16 cellular contexts compared by ENCODE assay signal in genomic region chr2:234679151-234679765, GRCh38.
A peak's percentile ranks its signal among the peaks of the same experiment; 100 is the strongest.
DNase-seq lines count a peak whose midpoint lies in the region; ATAC-seq, FAIRE-seq and TF ChIP-seq lines count a peak whose summit lies in the region.
"Had no signal": no experiment of that assay in that cellular context is flagged by ENCODE, and none has a peak within 500 bp of the region (broad histone marks: within the 10 kb centered on the region; RNA-seq: fewer than 3 reads in every experiment).

No MANE protein-coding gene starts in this region.

- whole genome bisulfite sequencing in stomach, 5 donors = 82 to 91% (median 86%) methylated on average over 12 to 13 of the region's 13 CpGs

- TF ChIP-seq EP300 in stomach (IDR thresholded peaks at IDR 0.05) = no peak

- H3K27me3 ChIP-seq in brain microvascular endothelial cell (replicated peaks) = no peaks in the 10 kb centered on the region
- H3K27me3 ChIP-seq in left lung = no peaks in the 10 kb centered on the region
- H3K27me3 ChIP-seq in stomach = no peaks in the 10 kb centered on the region
- H3K27me3 ChIP-seq: body of pancreas had no signal

- H3K4me1 ChIP-seq in left lung (no peaks in the 10 kb centered on the region), stomach (peaks cover 15 to 40% (median 24%) of the 10 kb centered on the region in 4 donors)

- H3K9me3 ChIP-seq in left lung (no peaks in the 10 kb centered on the region), stomach (no peaks in the 10 kb centered on the region)
- H3K9me3 ChIP-seq: body of pancreas had no signal

- H3K4me3 ChIP-seq in HFF-Myc (replicated peaks; ENCODE audit: low read depth, low read length) = peak overlapping the region; percentile 20
- H3K4me3 ChIP-seq in brain microvascular endothelial cell (ENCODE audit: low read depth, low read length) = no peak overlapping the region
- H3K4me3 ChIP-seq in left lung = no peak overlapping the region
- no peak overlapping the region for H3K4me3 ChIP-seq in stomach
- H3K4me3 ChIP-seq: body of pancreas had no signal

- no peaks in the 10 kb centered on the region for H3K36me3 ChIP-seq in brain microvascular endothelial cell (replicated peaks)
- no peaks in the 10 kb centered on the region for H3K36me3 ChIP-seq in left lung
- no peaks in the 10 kb centered on the region for H3K36me3 ChIP-seq in stomach

- intact Hi-C loops in left lung (cut with DNase I) = no loop called here
- intact Hi-C loops in stomach (cut with DNase I; ENCODE audit: low total_unique reads) = loop anchor here (10.0 kb wide), 1 partner anchor 134 kb away; no protein-coding TSS in a partner anchor

- TF ChIP-seq POLR2A in stomach (IDR thresholded peaks at IDR 0.05) (no peak), GM12891 (IDR thresholded peaks at IDR 0.05; ENCODE audit: low read depth, low read length) (no peak)

- H3K27ac ChIP-seq in brain microvascular endothelial cell = peak overlapping the region; percentile 67
- H3K27ac ChIP-seq in left lung = peak overlapping the region; percentile 33 to 61
- H3K27ac ChIP-seq in stomach = peak overlapping the region in 4 of 5 donors; percentile 13 to 67 (median 44)
- H3K27ac ChIP-seq: HL-60 had no signal

- TF ChIP-seq CTCF in HFF-Myc (IDR thresholded peaks at IDR 0.05; ENCODE audit: low read depth, low read length, missing control alignments) = no peak
- TF ChIP-seq CTCF in brain microvascular endothelial cell (IDR thresholded peaks at IDR 0.05; ENCODE audit: low read depth, low read length, missing control alignments) = no peak
- no peak for TF ChIP-seq CTCF in left lung (IDR thresholded peaks at IDR 0.05)
- no peak for TF ChIP-seq CTCF in stomach (IDR thresholded peaks at IDR 0.05)

- ATAC-seq in left lung (peak; percentile 31), HG03196 (IDR thresholded peaks at IDR 0.05; ENCODE audit: unreplicated experiment) (no peak)
- ATAC-seq: activated T-helper 17 cell treated with anti-CD3 and anti-CD28 coated beads, Interleukin-2, amount 50 U/mL, for 72 hours had no signal

- in situ Hi-C loops in brain microvascular endothelial cell (cut with HindIII; ENCODE audit: low pct_ligation_motif_present, low sequenced_read_pairs) = no loop called here

- no peak for DNase-seq in HFF-Myc (ENCODE audit: extremely low read depth, low read depth)
- DNase-seq in brain microvascular endothelial cell = no peak
- no peak for DNase-seq in left lung
- no peak for DNase-seq in stomach
- no peak for DNase-seq in GM12891 (ENCODE audit: insufficient read length, low spot score)
- DNase-seq in stimulated activated CD4-positive, alpha-beta T cell treated with anti-CD3 and anti-CD28 coated beads, Interleukin-4, amount 100 ng/mL, for 24 hours = no peak
- DNase-seq in NCI-H345 (lab: John Stamatoyannopoulos, UW) = no peak
- DNase-seq: activated CD4-positive, alpha-beta T cell treated with anti-CD3 and anti-CD28 coated beads, Interleukin-2, amount 50 U/mL, for 48 hours; hippocampal formation; Kasumi-1; NCI-H187 treated with DMSO at 0.1 percent for 48 hours; stimulated activated CD8-positive, alpha-beta memory T cell treated with anti-CD3 and anti-CD28 coated beads, Interleukin-4, amount 100 ng/mL, for 48 hours had no signal

- FAIRE-seq in GM12891 (lab: Jason Lieb, UNC) = no peak

TF ChIP-seq in GM12891, 5 proteins besides CTCF, POLR2A, EP300 and RAD21:
- TF ChIP-seq POLR2AphosphoS5 (IDR thresholded peaks at IDR 0.05; ENCODE audit: low read depth, low read length) (no peak), SPI1 (IDR thresholded peaks at IDR 0.05; ENCODE audit: low read depth, low read length) (no peak), POU2F2 (IDR thresholded peaks at IDR 0.05; ENCODE audit: low read depth, low read length) (no peak), PAX5 (IDR thresholded peaks at IDR 0.05; ENCODE audit: insufficient read depth, low read length, severe bottlenecking) (no peak), TAF1 (IDR thresholded peaks at IDR 0.05; ENCODE audit: low read depth, low read length) (no peak)
TF ChIP-seq in GM12891: peak in this region for 0.
